21 cellular contexts compared by ENCODE assay signal in the genomic region with DNA sequence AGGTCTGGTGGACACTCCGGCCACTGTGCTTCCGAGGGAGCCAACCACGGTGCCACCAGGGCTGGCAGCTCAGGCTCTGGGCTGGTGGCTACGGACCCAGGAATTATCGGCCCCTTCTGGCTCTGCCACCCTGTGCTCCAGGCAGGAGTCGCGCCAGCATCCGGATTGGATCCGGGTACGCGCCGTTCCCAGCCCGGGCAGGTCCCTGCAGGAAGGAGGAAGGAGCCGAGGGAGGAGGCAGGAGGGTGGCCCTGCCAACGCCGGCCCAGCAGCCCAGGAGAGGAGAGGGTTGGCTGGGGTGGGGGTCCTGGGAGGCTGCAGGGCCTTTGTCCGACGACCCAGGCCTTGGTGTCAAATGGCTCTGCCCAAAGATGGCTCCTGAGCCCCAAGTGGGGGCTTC.
DNase-seq lines count a peak whose midpoint lies in the region; ATAC-seq and TF ChIP-seq lines count a peak whose summit lies in the region.
"Had no signal": no experiment of that assay in that cellular context is flagged by ENCODE, and none has a peak within 500 bp of the region (broad histone marks: within the 10 kb centered on the region; RNA-seq: fewer than 3 reads in every experiment).

No MANE protein-coding gene starts in this region.

- H3K27me3 ChIP-seq in mucosa of rectum (ENCODE audit: control insufficient read depth in 2 of 2, insufficient read depth in 2 of 2, low read length in 2 of 2) (no peaks in the 10 kb centered on the region), transverse colon (no peaks in the 10 kb centered on the region)
- H3K27me3 ChIP-seq: BE2C, thyroid gland had no signal

- H3K27me3 Mint-ChIP-seq in central memory CD8-positive, alpha-beta T cell = no peaks in the 10 kb centered on the region
- no peaks in the 10 kb centered on the region for H3K27me3 Mint-ChIP-seq in activated CD8-positive, alpha-beta memory T cell treated with anti-CD3 and anti-CD28 coated beads, Interleukin-2, amount 10 ng/mL, durations not matched to agents 7 days and 5 days
- H3K27me3 Mint-ChIP-seq: IgD-negative memory B cell had no signal

- CTCF ChIA-PET in activated CD8-positive, alpha-beta memory T cell treated with anti-CD3 and anti-CD28 coated beads, Interleukin-2, amount 10 ng/mL, durations not matched to agents 7 days and 5 days (lab: Charles Lee) = no interaction called here

- no peak for TF ChIP-seq EP300 in transverse colon (IDR thresholded peaks at IDR 0.05; ENCODE audit: low read depth)

- DNase-seq in LNCaP clone FGC (ENCODE audit: low read depth) (peak; percentile 86), transverse colon (no peak), anterior cingulate cortex (lab: John Stamatoyannopoulos, UW) (no peak), medulla oblongata (ENCODE audit: extremely low spot score) (no peak)
- DNase-seq in central memory CD8-positive, alpha-beta T cell (ENCODE audit: low spot score in 2 of 2) = no peak
- DNase-seq in activated CD8-positive, alpha-beta memory T cell treated with anti-CD3 and anti-CD28 coated beads, Interleukin-2, amount 10 ng/mL, durations not matched to agents 7 days and 5 days = no peak
- DNase-seq: activated CD4-positive, alpha-beta T cell treated with anti-CD3 and anti-CD28 coated beads, Interleukin-2, amount 50 U/mL, for 1 hour; activated T-cell treated with anti-CD3 and anti-CD28 coated beads, Interleukin-2, amount 50 U/mL, for 4 hours; BE2C; DMS79; glutamatergic neuron; naive thymus-derived CD4-positive, alpha-beta T cell; NK-92 treated with Interleukin-12 subunit alpha and Interleukin-12 subunit beta, amount 100 ng/mL, for 24 hours; SHP77 treated with DMSO at 0.1 percent for 48 hours; stimulated activated CD4-positive, alpha-beta T cell treated with anti-CD3 and anti-CD28 coated beads, Interleukin-1b, Interleukin-23, amount 100 ng/mL, for 48 hours; T-helper 9 cell; thyroid gland had no signal

- H3K9me3 ChIP-seq in mucosa of rectum (ENCODE audit: control insufficient read depth in 2 of 2, low read length in 2 of 2) (no peaks in the 10 kb centered on the region), transverse colon (no peaks in the 10 kb centered on the region)
- H3K9me3 ChIP-seq: BE2C, thyroid gland had no signal

- H3K27ac ChIP-seq in mucosa of rectum (ENCODE audit: low read depth in 2 of 2, low read length in 2 of 2) (peak overlapping the region; percentile 34 to 48), transverse colon (peak overlapping the region; percentile 68 to 82 (median 74))
- H3K27ac ChIP-seq: thyroid gland had no signal

- in situ Hi-C loops in transverse colon (cut with MboI; ENCODE audit: low pct_ligation_motif_present in 1 of 4, low pct_unique_long_range_greater_than_20kb in 1 of 4, low sequenced_read_pairs in 3 of 4) = no loop called here

- 60% methylated on average over 15 of the region's 18 CpGs; no CpG with 5 or more reads in 1 of the 2 donors for WGBS in transverse colon (ENCODE audit: low coverage in 1 of 2), 2 donors

- H3K4me1 ChIP-seq in mucosa of rectum (ENCODE audit: control insufficient read depth in 2 of 2, insufficient read depth in 2 of 2, low read length in 2 of 2) = peaks cover 4 to 10% of the 10 kb centered on the region in 2 donors
- H3K4me1 ChIP-seq in transverse colon = peaks cover 15 to 43% (median 17%) of the 10 kb centered on the region in 4 donors

- H3K9ac ChIP-seq in mucosa of rectum (ENCODE audit: low read depth in 1 of 2, low read length in 2 of 2) = no peak overlapping the region

- H3K4me3 ChIP-seq in LNCaP clone FGC (ENCODE audit: low read depth, low read length) = peak overlapping the region; percentile 31
- no peak overlapping the region for H3K4me3 ChIP-seq in mucosa of rectum (ENCODE audit: low read length in 2 of 2)
- H3K4me3 ChIP-seq in transverse colon = no peak overlapping the region
- H3K4me3 ChIP-seq: thyroid gland had no signal

- no peak overlapping the region for H3K4me3 Mint-ChIP-seq in central memory CD8-positive, alpha-beta T cell
- no peak overlapping the region for H3K4me3 Mint-ChIP-seq in activated CD8-positive, alpha-beta memory T cell treated with anti-CD3 and anti-CD28 coated beads, Interleukin-2, amount 10 ng/mL, durations not matched to agents 7 days and 5 days
- H3K4me3 Mint-ChIP-seq: activated T-cell treated with anti-CD3 and anti-CD28 coated beads, Interleukin-2, amount 50 U/mL, for 4 hours; IgD-negative memory B cell; naive thymus-derived CD4-positive, alpha-beta T cell had no signal

- TF ChIP-seq POLR2A in transverse colon (IDR thresholded peaks at IDR 0.05) = no peak

- ATAC-seq in central memory CD8-positive, alpha-beta T cell (replicated peaks; ENCODE audit: extremely low read depth, poor library complexity, severe bottlenecking) = no peak
- no peak for ATAC-seq in HG02623 (IDR thresholded peaks at IDR 0.05; ENCODE audit: unreplicated experiment)
- no peak for ATAC-seq in activated CD8-positive, alpha-beta memory T cell treated with anti-CD3 and anti-CD28 coated beads, Interleukin-2, amount 10 ng/mL, durations not matched to agents 7 days and 5 days
- ATAC-seq: activated T-cell treated with anti-CD3 and anti-CD28 coated beads, Interleukin-2, amount 50 U/mL, for 4 hours; naive thymus-derived CD4-positive, alpha-beta T cell had no signal

- no peak for TF ChIP-seq CTCF in LNCaP clone FGC (IDR thresholded peaks at IDR 0.05; ENCODE audit: control insufficient read depth, extremely low read depth, insufficient read depth)
- no peak for TF ChIP-seq CTCF in transverse colon (IDR thresholded peaks at IDR 0.05)

- peaks cover 5% of the 10 kb centered on the region for H3K36me3 Mint-ChIP-seq in central memory CD8-positive, alpha-beta T cell (ENCODE audit: insufficient read depth)
- no peaks in the 10 kb centered on the region for H3K36me3 Mint-ChIP-seq in activated CD8-positive, alpha-beta memory T cell treated with anti-CD3 and anti-CD28 coated beads, Interleukin-2, amount 10 ng/mL, durations not matched to agents 7 days and 5 days
- H3K36me3 Mint-ChIP-seq: IgD-negative memory B cell had no signal

- H3K36me3 ChIP-seq in mucosa of rectum (ENCODE audit: control insufficient read depth in 2 of 2, insufficient read depth in 2 of 2, low read length in 2 of 2) = peaks cover 8 to 10% of the 10 kb centered on the region in 2 donors
- no peaks in the 10 kb centered on the region for H3K36me3 ChIP-seq in transverse colon

- intact Hi-C loops in transverse colon (cut with DNase I; ENCODE audit: low total_unique reads) = no loop called here

- H3K9me3 Mint-ChIP-seq in central memory CD8-positive, alpha-beta T cell = no peaks in the 10 kb centered on the region
- H3K9me3 Mint-ChIP-seq in activated CD8-positive, alpha-beta memory T cell treated with anti-CD3 and anti-CD28 coated beads, Interleukin-2, amount 10 ng/mL, durations not matched to agents 7 days and 5 days (ENCODE audit: low read depth) = no peaks in the 10 kb centered on the region
- H3K9me3 Mint-ChIP-seq: activated T-cell treated with anti-CD3 and anti-CD28 coated beads, Interleukin-2, amount 50 U/mL, for 4 hours; IgD-negative memory B cell; naive thymus-derived CD4-positive, alpha-beta T cell had no signal

- peak overlapping the region; percentile 64 for H3K27ac Mint-ChIP-seq in central memory CD8-positive, alpha-beta T cell (ENCODE audit: low read depth)
- no peak overlapping the region for H3K27ac Mint-ChIP-seq in activated CD8-positive, alpha-beta memory T cell treated with anti-CD3 and anti-CD28 coated beads, Interleukin-2, amount 10 ng/mL, durations not matched to agents 7 days and 5 days
- H3K27ac Mint-ChIP-seq: naive thymus-derived CD4-positive, alpha-beta T cell; progenitor cell of endocrine pancreas had no signal

- H3K4me1 Mint-ChIP-seq in central memory CD8-positive, alpha-beta T cell = no peaks in the 10 kb centered on the region
- H3K4me1 Mint-ChIP-seq in activated CD8-positive, alpha-beta memory T cell treated with anti-CD3 and anti-CD28 coated beads, Interleukin-2, amount 10 ng/mL, durations not matched to agents 7 days and 5 days = no peaks in the 10 kb centered on the region
- H3K4me1 Mint-ChIP-seq: IgD-negative memory B cell had no signal
